Comparison of ENCODE assay signal across 19 cellular contexts in genomic region chrX:130144509-130144908, GRCh38. TPM values are rescaled to one million over a fixed set of nuclear protein-coding genes. Genes with fewer than 3 reads are reported as not detected.
DNase-seq lines count a peak whose midpoint lies in the region; ATAC-seq, FAIRE-seq and TF ChIP-seq lines count a peak whose summit lies in the region.
"Had no signal": no experiment of that assay in that cellular context is flagged by ENCODE, and none has a peak within 500 bp of the region (broad histone marks: within the 10 kb centered on the region; RNA-seq: fewer than 3 reads in every experiment).

No MANE protein-coding gene starts in this region.

- no peaks in the 10 kb centered on the region for H3K9me3 ChIP-seq in kidney (ENCODE audit: control insufficient read depth in 1 of 2, low read length in 2 of 2)
- H3K9me3 ChIP-seq: HAP-1, pancreas, upper lobe of left lung had no signal

- peaks cover 6% of the 10 kb centered on the region for H3K4me1 Mint-ChIP-seq in endothelial cell (ENCODE audit: unreplicated experiment)
- H3K4me1 Mint-ChIP-seq: T-cell had no signal

- peak overlapping the region; percentile 3 for H3K4me3 Mint-ChIP-seq in endothelial cell (ENCODE audit: unreplicated experiment)
- H3K4me3 Mint-ChIP-seq: activated B cell treated with CpG ODN at 0.5 μM for 24 hours, IgD-negative memory B cell, T-cell had no signal

- H3K4me3 ChIP-seq in AG10803 (ENCODE audit: low read length) (no peak overlapping the region), kidney (ENCODE audit: low read length in 2 of 2) (no peak overlapping the region)
- H3K4me3 ChIP-seq: HAP-1, pancreas, smooth muscle cell, upper lobe of left lung had no signal

- H3K27ac Mint-ChIP-seq in endothelial cell (ENCODE audit: unreplicated experiment): no peak overlapping the region
- H3K27ac Mint-ChIP-seq: activated B cell treated with CpG ODN at 0.5 μM for 24 hours, IgD-negative memory B cell, T-cell had no signal

- no peak for ATAC-seq in HG02610 (IDR thresholded peaks at IDR 0.05; ENCODE audit: unreplicated experiment)
- ATAC-seq: pancreas, T-cell had no signal

- peaks cover 30% of the 10 kb centered on the region for H3K36me3 Mint-ChIP-seq in endothelial cell (ENCODE audit: low read depth, unreplicated experiment)
- H3K36me3 Mint-ChIP-seq: IgD-negative memory B cell had no signal

- H3K27ac ChIP-seq in kidney (ENCODE audit: low read depth in 2 of 2, low read length in 2 of 2): no peak overlapping the region
- H3K27ac ChIP-seq: pancreas, upper lobe of left lung had no signal

- no peaks in the 10 kb centered on the region for H3K4me1 ChIP-seq in kidney (ENCODE audit: control insufficient read depth in 1 of 2, insufficient read depth in 1 of 2, low read depth in 1 of 2, low read length in 2 of 2)
- H3K4me1 ChIP-seq: HAP-1, pancreas, upper lobe of left lung had no signal

- no peak overlapping the region for H3K9ac ChIP-seq in kidney (ENCODE audit: low read length in 2 of 2)

- peaks cover 18 to 28% of the 10 kb centered on the region in 2 donors for H3K36me3 ChIP-seq in kidney (ENCODE audit: control insufficient read depth in 1 of 2, insufficient read depth in 2 of 2, low read length in 2 of 2)

- no peaks in the 10 kb centered on the region for H3K9me3 Mint-ChIP-seq in endothelial cell (ENCODE audit: unreplicated experiment)
- H3K9me3 Mint-ChIP-seq: activated B cell treated with CpG ODN at 0.5 μM for 24 hours, IgD-negative memory B cell, T-cell had no signal

- TF ChIP-seq CTCF in AG10803 (conservative IDR thresholded peaks at IDR 0.05; ENCODE audit: low read length) (peak; percentile 13; the same call in 1 of the 2 replicates), GM12873 (IDR thresholded peaks at IDR 0.05; ENCODE audit: insufficient read depth, low read depth, low read length, missing control alignments) (peak; percentile 7), endothelial cell (IDR thresholded peaks at IDR 0.05; ENCODE audit: unreplicated experiment) (no peak), kidney (IDR thresholded peaks at IDR 0.05; ENCODE audit: borderline replicate concordance, extremely low read depth, insufficient read depth) (no peak)

- no peak for FAIRE-seq in kidney (lab: Jason Lieb, UNC)
- FAIRE-seq: pancreas had no signal

- intact Hi-C loops in kidney (cut with DNase I): loop anchor here (10.0 kb wide), 1 partner anchor 70 kb away; no protein-coding TSS in a partner anchor

- H3K27me3 Mint-ChIP-seq in endothelial cell (ENCODE audit: unreplicated experiment): no peaks in the 10 kb centered on the region
- H3K27me3 Mint-ChIP-seq: activated B cell treated with CpG ODN at 0.5 μM for 24 hours, IgD-negative memory B cell had no signal

- DNase-seq in AG10803 (ENCODE audit: low read depth) (peak; percentile 39), OCI-M1 (lab: John Stamatoyannopoulos, UW) (peak; percentile 26), endothelial cell (ENCODE audit: low spot score) (no peak), LoVo (ENCODE audit: low spot score) (no peak), kidney (no peak), SKM-1 (lab: John Stamatoyannopoulos, UW; ENCODE audit: unreplicated experiment) (no peak)
- DNase-seq: activated B cell treated with CpG ODN at 0.5 μM for 24 hours; activated effector memory CD4-positive, alpha-beta T cell treated with anti-CD3 and anti-CD28 coated beads, Interleukin-2, amount 50 U/mL, for 16 hours; Calu3; head of caudate nucleus; pancreas; stimulated activated naive CD4-positive, alpha-beta T cell treated with Interleukin-2 at 50 U/mL for 16 hours; T-cell; upper lobe of left lung had no signal

RNA-seq across cellular contexts. Expression of gene AIFM1, which starts 21.1 kb away (rescaled TPM):
- 39.9 TPM for total RNA-seq in endothelial cell (ENCODE audit: unreplicated experiment)
- total RNA-seq in kidney: 55.0 TPM
- polyA plus RNA-seq in kidney (ENCODE audit: insufficient read depth, low read depth, low replicate concordance): 255 TPM

RNA-seq across cellular contexts. Expression of gene RAB33A, which starts 27.3 kb away (rescaled TPM):
- total RNA-seq in endothelial cell (ENCODE audit: unreplicated experiment): 4.1 TPM
- total RNA-seq in kidney: 2.9 TPM
- polyA plus RNA-seq in kidney (ENCODE audit: insufficient read depth, low read depth, low replicate concordance): not detected
- total RNA-seq: Calu3 had no signal

RNA-seq across cellular contexts. Expression of gene ELF4, which starts 34.2 kb away (rescaled TPM):
- total RNA-seq in endothelial cell (ENCODE audit: unreplicated experiment): 23.6 TPM
- total RNA-seq in kidney: 18.0 TPM
- polyA plus RNA-seq in kidney (ENCODE audit: insufficient read depth, low read depth, low replicate concordance): 2.6 TPM

Comparison
In these comparisons a context has a peak if more than half of its experiments do, and no peak if none do; other contexts are left out.
1. DNase-seq: peak in AG10803 (single experiment) and OCI-M1 (single experiment); none in endothelial cell (single experiment), LoVo (single experiment), kidney (single experiment) and SKM-1 (single experiment).
2. CTCF ChIP-seq: peak in AG10803 (single experiment) and GM12873 (single experiment); none in endothelial cell (single experiment) and kidney (single experiment).